13 cellular contexts compared by ENCODE assay signal in the genomic region with DNA sequence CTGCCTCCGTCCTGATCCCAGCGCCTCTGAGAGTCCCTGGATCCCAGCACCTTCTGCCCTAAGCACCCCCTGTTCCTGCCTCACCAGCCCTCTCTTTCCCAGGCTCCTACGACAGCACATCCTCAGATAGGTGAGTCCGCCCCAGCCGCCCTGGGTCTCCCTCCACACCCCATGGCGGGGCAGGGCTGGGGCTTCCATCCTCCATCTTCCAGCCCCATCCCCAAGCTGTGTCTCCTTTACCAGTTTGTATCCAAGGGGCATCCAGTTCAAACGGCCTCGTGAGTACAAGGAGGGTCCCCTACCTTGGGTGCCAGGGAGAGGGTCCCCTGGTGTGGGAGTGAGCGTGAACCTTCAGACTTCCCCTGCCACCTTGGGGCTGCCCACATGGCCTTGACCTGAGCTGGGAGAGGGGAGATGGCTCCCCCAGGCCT. TPM values are rescaled to one million over a fixed set of nuclear protein-coding genes. Genes with fewer than 3 reads are reported as not detected.
DNase-seq lines count a peak whose midpoint lies in the region; ATAC-seq, FAIRE-seq and TF ChIP-seq lines count a peak whose summit lies in the region.
"Had no signal": no experiment of that assay in that cellular context is flagged by ENCODE, and none has a peak within 500 bp of the region (broad histone marks: within the 10 kb centered on the region; RNA-seq: fewer than 3 reads in every experiment).

No MANE protein-coding gene starts in this region.

- no peaks in the 10 kb centered on the region for H3K27me3 Mint-ChIP-seq in central memory CD8-positive, alpha-beta T cell

- H3K36me3 Mint-ChIP-seq in central memory CD8-positive, alpha-beta T cell (ENCODE audit: insufficient read depth): peaks cover 51% of the 10 kb centered on the region

- H3K79me2 ChIP-seq in DND-41 (ENCODE audit: insufficient read depth, low read length) (no peaks in the 10 kb centered on the region), OCI-LY1 (ENCODE audit: insufficient read depth, low read length) (no peaks in the 10 kb centered on the region)

- H3K4me3 Mint-ChIP-seq in central memory CD8-positive, alpha-beta T cell: peak overlapping the region; percentile 85

- H3K27ac Mint-ChIP-seq in central memory CD8-positive, alpha-beta T cell (ENCODE audit: low read depth): peak overlapping the region; percentile 94

- ATAC-seq in DND-41 (ENCODE audit: insufficient read depth, low read depth): no peak
- no peak for ATAC-seq in central memory CD8-positive, alpha-beta T cell (replicated peaks; ENCODE audit: extremely low read depth, poor library complexity, severe bottlenecking)

- H3K27ac ChIP-seq in DND-41 (ENCODE audit: low read length) (peak overlapping the region; percentile 51), OCI-LY1 (ENCODE audit: low read depth, low read length, poor library complexity, severe bottlenecking) (no peak overlapping the region), spleen (peak overlapping the region; percentile 26 to 90 (median 78))
- H3K27ac ChIP-seq: ovary, PC-9 had no signal

- DNase-seq in DND-41: no peak
- DNase-seq in central memory CD8-positive, alpha-beta T cell (ENCODE audit: low spot score in 2 of 2): no peak
- no peak for DNase-seq in spleen
- no peak for DNase-seq in RCC 7860 (ENCODE audit: low spot score)
- no peak for DNase-seq in DMS79 (lab: John Stamatoyannopoulos, UW)
- no peak for DNase-seq in activated CD4-positive, CD25-positive, alpha-beta regulatory T cell (lab: John Stamatoyannopoulos, UW)
- DNase-seq: Caco-2, ovary, PC-9 had no signal

- no peaks in the 10 kb centered on the region for H3F3A ChIP-seq in OCI-LY1 (ENCODE audit: insufficient read depth, low read length)

- TF ChIP-seq CTCF in DND-41 (IDR thresholded peaks at IDR 0.05; ENCODE audit: borderline replicate concordance, extremely low read depth, low read length, poor library complexity, severe bottlenecking) (no peak), OCI-LY1 (IDR thresholded peaks at IDR 0.05; ENCODE audit: low read length) (no peak), spleen (IDR thresholded peaks at IDR 0.05 in 8 of 11, conservative IDR thresholded peaks at IDR 0.05 in 3 of 11) (no peak)

- H3K27me3 ChIP-seq in DND-41 (ENCODE audit: insufficient read depth, low read length, poor library complexity) (no peaks in the 10 kb centered on the region), OCI-LY1 (ENCODE audit: insufficient read depth, low read length) (no peaks in the 10 kb centered on the region), spleen (replicated peaks in 1 of 7) (no peaks in the 10 kb centered on the region)
- H3K27me3 ChIP-seq: ovary had no signal

- 61 to 80% (median 69%) methylated on average over 9 of the region's 9 CpGs for WGBS in spleen, 5 donors

- H3K9me3 ChIP-seq in DND-41 (ENCODE audit: insufficient read depth, low read length, severe bottlenecking): no peaks in the 10 kb centered on the region
- 0 out of 2 replicates have a peak, but pooled peaks cover 3% of the 10 kb centered on the region for H3K9me3 ChIP-seq in OCI-LY1 (ENCODE audit: low read length)
- peaks cover 0 to 21% (median 15%) of the 10 kb centered on the region in 8 donors for H3K9me3 ChIP-seq in spleen
- H3K9me3 ChIP-seq: Caco-2, ovary had no signal

- intact Hi-C loops in spleen (cut with DNase I; ENCODE audit: low total_unique reads): no loop called here

- H3K9ac ChIP-seq in DND-41 (ENCODE audit: low read depth, low read length) (peak overlapping the region; percentile 47), OCI-LY1 (ENCODE audit: low read length) (no peak overlapping the region)

- H3K4me2 ChIP-seq in DND-41 (ENCODE audit: insufficient read depth, low read length) (peak overlapping the region; percentile 61), OCI-LY1 (ENCODE audit: low read length) (peak overlapping the region; percentile 63; the same call in 1 of the 2 replicates)
- H3K4me2 ChIP-seq: PC-9 had no signal

- no peak for TF ChIP-seq POLR2A in spleen (IDR thresholded peaks at IDR 0.05)

- H3K4me1 Mint-ChIP-seq in central memory CD8-positive, alpha-beta T cell: peaks cover 65% of the 10 kb centered on the region

- peaks cover 7% of the 10 kb centered on the region for H3K9me3 Mint-ChIP-seq in central memory CD8-positive, alpha-beta T cell

- no peak overlapping the region for H2AFZ ChIP-seq in DND-41 (ENCODE audit: low read depth, low read length)
- no peak overlapping the region for H2AFZ ChIP-seq in OCI-LY1 (ENCODE audit: low read length)
- H2AFZ ChIP-seq: PC-9 had no signal

- H3K4me3 ChIP-seq in DND-41 (ENCODE audit: low read depth in 1 of 2, low read length in 2 of 2) (peak overlapping the region in 1 of 2 experiments; percentile 49; a peak in 2 of 4 replicates), OCI-LY1 (ENCODE audit: low read depth, low read length, poor library complexity, severe bottlenecking) (no peak overlapping the region), spleen (peak overlapping the region; percentile 31 to 75 (median 44))
- H3K4me3 ChIP-seq: lung, ovary, PC-9 had no signal

- H3K9me2 ChIP-seq in OCI-LY1 (ENCODE audit: low read depth, low read length): no peaks in the 10 kb centered on the region

- H3K4me1 ChIP-seq in DND-41 (ENCODE audit: insufficient read depth, low read length): peaks cover 27% of the 10 kb centered on the region
- H3K4me1 ChIP-seq in OCI-LY1 (ENCODE audit: insufficient read depth, low read length, severe bottlenecking): peaks cover 12% of the 10 kb centered on the region
- peaks cover 10 to 75% (median 25%) of the 10 kb centered on the region in 6 donors for H3K4me1 ChIP-seq in spleen
- H3K4me1 ChIP-seq: Caco-2 had no signal

- no peaks in the 10 kb centered on the region for H4K20me1 ChIP-seq in DND-41 (ENCODE audit: insufficient read depth, low read length)
- no peaks in the 10 kb centered on the region for H4K20me1 ChIP-seq in OCI-LY1 (ENCODE audit: insufficient read depth, low read length)

- no peak for FAIRE-seq in RCC 7860 (lab: Jason Lieb, UNC)

- H3K36me3 ChIP-seq in DND-41 (ENCODE audit: insufficient read depth, low read length) (peaks cover 51% of the 10 kb centered on the region), OCI-LY1 (ENCODE audit: insufficient read depth, low read length) (peaks cover 7% of the 10 kb centered on the region), spleen (peaks cover 7 to 100% (median 74%) of the 10 kb centered on the region in 6 donors)
- H3K36me3 ChIP-seq: ovary had no signal

RNA-seq across cellular contexts. Expression of a gene that starts 0.8 kb away (rescaled TPM):
- total RNA-seq in spleen: 10 to 100 TPM; 28.6 to 38.9 (median 32.2) TPM
- polyA plus RNA-seq in spleen: 10 to 100 TPM; 32.1 to 54.2 (median 48.8) TPM

RNA-seq across cellular contexts. Expression of a gene that starts 11.0 kb away (rescaled TPM):
- total RNA-seq in spleen: 10 to 100 TPM; 26.9 to 41.1 (median 29.8) TPM
- polyA plus RNA-seq in spleen: 10 to 100 TPM; 30.0 to 91.4 (median 68.1) TPM

RNA-seq across cellular contexts. Expression of a gene that starts 34.9 kb away (rescaled TPM):
- total RNA-seq in spleen: 10 to 100 TPM; 44.3 to 63.5 (median 54.5) TPM
- polyA plus RNA-seq in spleen: 10 to 100 TPM; 21.1 to 34.0 (median 26.6) TPM

RNA-seq across cellular contexts. Expression of a gene that starts 53.9 kb away (rescaled TPM):
- 100 to 1,000 TPM in 3 of 7 donors, 10 to 100 TPM in 4; 77.0 to 120 (median 98.0) TPM for total RNA-seq in spleen
- polyA plus RNA-seq in spleen: 100 to 1,000 TPM; 202 to 312 (median 278) TPM
- total RNA-seq: Caco-2; M059J; PC-9; T-helper 1 cell treated with Interleukin-12 subunit alpha and Interleukin-12 subunit beta and Interleukin-4 antibody, amounts not matched to agents 30 ng/mL and 1 ng/mL, for 36 hours had no signal
